ENCODE assay signal across 11 cellular contexts in the genomic region with DNA sequence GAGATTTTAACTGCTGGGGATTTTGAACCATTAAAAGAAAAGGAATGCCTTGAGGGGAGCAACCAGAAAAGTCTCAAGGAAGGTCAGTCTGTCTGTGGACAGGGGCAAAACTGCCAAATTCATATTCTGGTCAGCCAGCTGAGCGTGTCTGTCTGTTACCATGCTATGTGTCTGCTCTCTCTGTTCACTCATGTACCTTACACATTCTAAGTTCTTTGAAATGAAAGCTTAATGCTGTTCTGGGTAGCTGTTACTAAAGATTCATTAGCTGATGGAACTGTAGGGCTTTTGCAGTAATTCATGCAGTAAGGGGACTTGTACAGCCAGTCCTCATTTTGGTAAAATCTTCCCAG.
A peak's percentile ranks its signal among the peaks of the same experiment; 100 is the strongest.
DNase-seq lines count a peak whose midpoint lies in the region; ATAC-seq and TF ChIP-seq lines count a peak whose summit lies in the region.
"Had no signal": no experiment of that assay in that cellular context is flagged by ENCODE, and none has a peak within 500 bp of the region (broad histone marks: within the 10 kb centered on the region; RNA-seq: fewer than 3 reads in every experiment).

No MANE protein-coding gene starts in this region.

- H2BK5ac ChIP-seq in mesendoderm (ENCODE audit: low read length) = no peak overlapping the region

- no peak overlapping the region for H2AK5ac ChIP-seq in mesendoderm (ENCODE audit: low read length)

- no peaks in the 10 kb centered on the region for H3K36me3 ChIP-seq in mesendoderm (ENCODE audit: control insufficient read depth, insufficient read depth, low read length)

- H3K79me1 ChIP-seq in mesendoderm (ENCODE audit: low read length) = peaks cover 6% of the 10 kb centered on the region

- H3K56ac ChIP-seq in mesendoderm (ENCODE audit: low read length) = peak overlapping the region; percentile 3

- no peak overlapping the region for H3K4me2 ChIP-seq in mesendoderm (ENCODE audit: low read length)

- no peak overlapping the region for H4K8ac ChIP-seq in mesendoderm (ENCODE audit: low read depth, low read length)

- WGBS in mesendoderm (ENCODE audit: extremely low coverage, insufficient coverage, low lambda C conversion rate) = no CpG with 5 or more reads among the region's 1 CpG

- H3K4ac ChIP-seq in mesendoderm (ENCODE audit: low read depth, low read length) = no peak overlapping the region

- no peak for ATAC-seq in HG02885 (IDR thresholded peaks at IDR 0.05; ENCODE audit: poor library complexity, unreplicated experiment)
- no peak for ATAC-seq in GM19395 (IDR thresholded peaks at IDR 0.05; ENCODE audit: unreplicated experiment)

- no peak overlapping the region for H4K5ac ChIP-seq in mesendoderm (ENCODE audit: low read length)

- intact Hi-C loops in dorsolateral prefrontal cortex (cut with DNase I) = loop anchor here in 1 of 2 donors (2.0 to 10.0 kb wide), 3 partner anchors 112 to 262 kb away; a partner anchor contains a TSS

- H3K79me2 ChIP-seq in mesendoderm (ENCODE audit: control insufficient read depth, insufficient read depth, low read length) = no peaks in the 10 kb centered on the region

- peaks cover 6% of the 10 kb centered on the region for H3K4me1 ChIP-seq in mesendoderm (ENCODE audit: control insufficient read depth, low read depth, low read length)

- no peak overlapping the region for H2BK15ac ChIP-seq in mesendoderm (replicated peaks; ENCODE audit: low read depth)

- H3K27ac ChIP-seq in dorsolateral prefrontal cortex (peak overlapping the region in 58 of 59 donors; percentile 3 to 94 (median 84)), mesendoderm (ENCODE audit: low read depth, low read length) (no peak overlapping the region), temporal lobe (ENCODE audit: low read depth, low read length) (peak overlapping the region; percentile 69)

- H3K4me3 ChIP-seq in dorsolateral prefrontal cortex (peak overlapping the region; percentile 31 to 77 (median 61)), mesendoderm (ENCODE audit: low read length) (no peak overlapping the region)

- H2BK120ac ChIP-seq in mesendoderm (ENCODE audit: low read depth, low read length) = no peak overlapping the region

- no peak overlapping the region for H3K9ac ChIP-seq in mesendoderm (ENCODE audit: low read length)

- H3K18ac ChIP-seq in mesendoderm (ENCODE audit: low read length) = no peak overlapping the region

- H3K27me3 ChIP-seq in dorsolateral prefrontal cortex (no peaks in the 10 kb centered on the region), mesendoderm (ENCODE audit: insufficient read depth, low read length, poor library complexity) (no peaks in the 10 kb centered on the region)

- no peak overlapping the region for H3K23ac ChIP-seq in mesendoderm (ENCODE audit: low read length)

- no peak for TF ChIP-seq CTCF in dorsolateral prefrontal cortex (IDR thresholded peaks at IDR 0.05 in 54 of 56, conservative IDR thresholded peaks at IDR 0.05 in 2 of 56; ENCODE audit: low read depth in 1 of 56, partially characterized antibody in 56 of 56)

- peak; percentile 58 for DNase-seq in NCI-H1092 treated with DMSO at 0.1 percent for 48 hours (lab: John Stamatoyannopoulos, UW)
- DNase-seq in NCI-H1092 (lab: John Stamatoyannopoulos, UW) = no peak
- DNase-seq in dorsolateral prefrontal cortex = no peak
- DNase-seq in mesendoderm = no peak
- DNase-seq in stimulated activated CD8-positive, alpha-beta memory T cell treated with anti-CD3 and anti-CD28 coated beads, Interleukin-4, amount 100 ng/mL, for 48 hours = no peak
- DNase-seq: activated CD4-positive, CD25-positive, alpha-beta regulatory T cell treated with anti-CD3 and anti-CD28 coated beads, Interleukin-2, amount 50 U/mL, for 72 hours; cerebellar nuclear complex; mammary epithelial cell had no signal
